Comparison of ENCODE assay signal across 8 cellular contexts in genomic region chr7:91636129-91636724, GRCh38.
DNase-seq lines count a peak whose midpoint lies in the region; ATAC-seq and TF ChIP-seq lines count a peak whose summit lies in the region.

No MANE protein-coding gene starts in this region.

- ATAC-seq in GM21619 (IDR thresholded peaks at IDR 0.05; ENCODE audit: unreplicated experiment), result peak; percentile 60
- ATAC-seq in CD4-positive, alpha-beta T cell (ENCODE audit: poor library complexity), result no peak
- no peak for ATAC-seq in HG03469 (IDR thresholded peaks at IDR 0.05; ENCODE audit: unreplicated experiment)

- no peak overlapping the region for H3K27ac ChIP-seq in endodermal cell (ENCODE audit: low read depth, low read length)
- H3K27ac ChIP-seq in CD4-positive, alpha-beta T cell (ENCODE audit: low read depth, low read length), result no peak overlapping the region

- H3K36me3 ChIP-seq in endodermal cell (ENCODE audit: control insufficient read depth, insufficient read depth, low read length), result no peaks in the 10 kb centered on the region

- DNase-seq in D341Med (ENCODE audit: low spot score) (peak; percentile 47), NCI-H526 treated with DMSO at 0.1 percent for 48 hours (lab: John Stamatoyannopoulos, UW) (peak; percentile 79), endodermal cell (peak; percentile 84), osteocyte (ENCODE audit: extremely low spot score, unreplicated experiment) (no peak), NCI-H1436 (lab: John Stamatoyannopoulos, UW) (no peak)
- no peak for DNase-seq in CD4-positive, alpha-beta T cell

- peak; percentile 85 for TF ChIP-seq CTCF in endodermal cell (conservative IDR thresholded peaks at IDR 0.05)
- peak; percentile 53 for TF ChIP-seq CTCF in osteocyte (IDR thresholded peaks at IDR 0.05)
- TF ChIP-seq CTCF in CD4-positive, alpha-beta T cell (IDR thresholded peaks at IDR 0.05), result no peak

- H3K36me3 Mint-ChIP-seq in endodermal cell (ENCODE audit: low read depth) (no peaks in the 10 kb centered on the region), osteocyte (ENCODE audit: unreplicated experiment) (no peaks in the 10 kb centered on the region)
- H3K36me3 Mint-ChIP-seq in CD4-positive, alpha-beta T cell (ENCODE audit: low read depth), result no peaks in the 10 kb centered on the region

- POLR2A ChIA-PET in CD4-positive, alpha-beta T cell (lab: Charles Lee), result no interaction called here

- 57 to 70% methylated on average over 3 to 6 of the region's 6 CpGs for WGBS in endodermal cell (ENCODE audit: insufficient coverage in 1 of 2, insufficient read length in 1 of 2), 2 experiments

- H3K9ac ChIP-seq in endodermal cell (ENCODE audit: extremely low read depth, low read length, poor library complexity, severe bottlenecking), result no peak overlapping the region

- H3K4me3 ChIP-seq in endodermal cell (ENCODE audit: low read length), result no peak overlapping the region

- H3K9me3 Mint-ChIP-seq in endodermal cell (no peaks in the 10 kb centered on the region), osteocyte (ENCODE audit: unreplicated experiment) (no peaks in the 10 kb centered on the region)
- H3K9me3 Mint-ChIP-seq in CD4-positive, alpha-beta T cell, result no peaks in the 10 kb centered on the region

- intact Hi-C loops in CD4-positive, alpha-beta T cell (cut with DNase I, micrococcal nuclease), result loop anchor here (2.0 kb wide), 2 partner anchors 551 to 553 kb away; no protein-coding TSS in a partner anchor

- no peaks in the 10 kb centered on the region for H3K9me3 ChIP-seq in endodermal cell (ENCODE audit: control insufficient read depth, low read length)
- H3K9me3 ChIP-seq in CD4-positive, alpha-beta T cell (ENCODE audit: control insufficient read depth, low read length), result no peaks in the 10 kb centered on the region

- H3K4me1 Mint-ChIP-seq in endodermal cell (peaks cover 17% of the 10 kb centered on the region), osteocyte (ENCODE audit: unreplicated experiment) (peaks cover 2% of the 10 kb centered on the region)
- no peaks in the 10 kb centered on the region for H3K4me1 Mint-ChIP-seq in CD4-positive, alpha-beta T cell (ENCODE audit: low read depth)

- CTCF ChIA-PET in CD4-positive, alpha-beta T cell (lab: Charles Lee), result no interaction called here

- H3K27me3 Mint-ChIP-seq in endodermal cell (ENCODE audit: insufficient read depth), result no peaks in the 10 kb centered on the region
- H3K27me3 Mint-ChIP-seq in osteocyte (ENCODE audit: unreplicated experiment), result peaks cover 18% of the 10 kb centered on the region
- H3K27me3 Mint-ChIP-seq in CD4-positive, alpha-beta T cell, result no peaks in the 10 kb centered on the region

- H3K27ac Mint-ChIP-seq in endodermal cell (no peak overlapping the region), osteocyte (ENCODE audit: unreplicated experiment) (no peak overlapping the region)
- H3K27ac Mint-ChIP-seq in CD4-positive, alpha-beta T cell, result no peak overlapping the region

- H3K27me3 ChIP-seq in endodermal cell (ENCODE audit: control insufficient read depth, insufficient read depth, low read length, poor library complexity, severe bottlenecking), result peaks cover 5% of the 10 kb centered on the region
- H3K27me3 ChIP-seq in CD4-positive, alpha-beta T cell (ENCODE audit: control insufficient read depth, insufficient read depth, low read length), result no peaks in the 10 kb centered on the region

- H3K4me1 ChIP-seq in endodermal cell (ENCODE audit: control insufficient read depth, insufficient read depth, low read length), result peaks cover 3% of the 10 kb centered on the region

- H3K4me3 Mint-ChIP-seq in endodermal cell (no peak overlapping the region), osteocyte (ENCODE audit: unreplicated experiment) (no peak overlapping the region)
- H3K4me3 Mint-ChIP-seq in CD4-positive, alpha-beta T cell, result no peak overlapping the region

Comparison
In these comparisons a context has a peak if more than half of its experiments do, and no peak if none do; other contexts are left out.
1. DNase-seq: peak in D341Med (single experiment), NCI-H526 treated with DMSO at 0.1 percent for 48 hours (single experiment) and endodermal cell (single experiment); none in osteocyte (single experiment), NCI-H1436 (single experiment) and CD4-positive, alpha-beta T cell (0 of 10).